ENCODE assay signal across 15 cellular contexts in the genomic region with DNA sequence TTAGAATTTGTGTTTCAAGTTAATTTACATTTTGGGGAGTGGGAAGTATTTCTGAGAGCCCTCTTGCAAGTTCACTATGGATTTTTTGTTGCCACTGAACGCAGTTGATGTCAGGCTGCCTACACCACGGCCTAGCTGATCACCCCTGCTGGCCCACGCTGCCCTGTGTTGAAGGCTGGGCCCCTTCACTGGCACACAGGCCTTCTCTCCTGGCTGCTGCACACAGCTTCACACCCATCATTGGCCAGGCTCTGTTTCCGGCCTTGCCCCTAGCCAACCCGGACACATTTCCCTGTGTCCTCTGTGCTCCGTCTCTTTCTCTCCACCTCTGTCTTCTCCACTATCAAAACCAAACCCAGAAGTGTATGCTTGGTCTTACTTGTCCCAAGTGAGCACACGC.
DNase-seq lines count a peak whose midpoint lies in the region; ATAC-seq and TF ChIP-seq lines count a peak whose summit lies in the region.
"Had no signal": no experiment of that assay in that cellular context is flagged by ENCODE, and none has a peak within 500 bp of the region (broad histone marks: within the 10 kb centered on the region; RNA-seq: fewer than 3 reads in every experiment).

No MANE protein-coding gene starts in this region.

- H2BK12ac ChIP-seq in H9 (ENCODE audit: insufficient read length, low read depth, low read length): no peak overlapping the region
- no peak overlapping the region for H2BK12ac ChIP-seq in neuronal stem cell (ENCODE audit: low read length)

- no peak overlapping the region for H2AFZ ChIP-seq in GM23338
- no peak overlapping the region for H2AFZ ChIP-seq in H9 (ENCODE audit: low read length)
- no peak overlapping the region for H2AFZ ChIP-seq in neuronal stem cell (ENCODE audit: low read length)
- H2AFZ ChIP-seq: GM23248 had no signal

- H3K27me3 ChIP-seq in GM23338 (ENCODE audit: insufficient read depth): no peaks in the 10 kb centered on the region
- H3K27me3 ChIP-seq in H9 (ENCODE audit: insufficient read depth, low read length): no peaks in the 10 kb centered on the region
- H3K27me3 ChIP-seq in neuronal stem cell (ENCODE audit: control insufficient read depth in 3 of 3, insufficient read depth in 3 of 3, low read depth in 1 of 3, low read length in 3 of 3): no peaks in the 10 kb centered on the region
- H3K27me3 ChIP-seq: BE2C had no signal

- no peaks in the 10 kb centered on the region; the same call in 1 of the 2 replicates for H4K20me1 ChIP-seq in GM23338 (replicated peaks; ENCODE audit: insufficient read depth)
- no peaks in the 10 kb centered on the region for H4K20me1 ChIP-seq in H9 (ENCODE audit: control insufficient read depth, insufficient read depth, insufficient read length)

- no peaks in the 10 kb centered on the region for H3F3A ChIP-seq in GM23338 (replicated peaks; ENCODE audit: low read depth)

- no CpG with 5 or more reads among the region's 7 CpGs for WGBS in H9 (ENCODE audit: extremely low coverage, insufficient read length, low lambda C conversion rate)
- no CpG with 5 or more reads among the region's 7 CpGs for WGBS in neuronal stem cell (ENCODE audit: extremely low coverage in 2 of 2, insufficient read length in 2 of 2, insufficient replicate concordance in 1 of 2), 2 donors

- H2BK20ac ChIP-seq in H9 (ENCODE audit: low read depth, low read length, poor library complexity, severe bottlenecking): no peak overlapping the region

- H3K9me2 ChIP-seq in GM23338 (ENCODE audit: insufficient read depth): no peaks in the 10 kb centered on the region

- H3K9me3 Mint-ChIP-seq in GM23338 (no peaks in the 10 kb centered on the region), H9 (no peaks in the 10 kb centered on the region)
- no peaks in the 10 kb centered on the region for H3K9me3 Mint-ChIP-seq in activated T-helper 17 cell treated with anti-CD3 and anti-CD28 coated beads, Interleukin-2, amount 50 U/mL, for 72 hours
- H3K9me3 Mint-ChIP-seq: CD4-positive, alpha-beta memory T cell had no signal

- H3K23me2 ChIP-seq in H9 (ENCODE audit: insufficient read length, low read depth, low read length, poor library complexity, severe bottlenecking): no peaks in the 10 kb centered on the region

- H3K4me2 ChIP-seq in GM23338 (no peak overlapping the region), H9 (ENCODE audit: insufficient read depth, insufficient read length, low read length) (no peak overlapping the region), neuronal stem cell (ENCODE audit: insufficient read depth, low read length, poor library complexity, severe bottlenecking) (no peak overlapping the region)
- H3K4me2 ChIP-seq: A549 had no signal

- no peaks in the 10 kb centered on the region for H3K36me3 ChIP-seq in GM23338 (ENCODE audit: insufficient read depth)
- no peaks in the 10 kb centered on the region for H3K36me3 ChIP-seq in neuronal stem cell (replicated peaks in 1 of 2; ENCODE audit: control insufficient read depth in 2 of 2, insufficient read depth in 2 of 2, low read length in 2 of 2)
- H3K36me3 ChIP-seq: BE2C had no signal

- H2BK5ac ChIP-seq in H9 (ENCODE audit: insufficient read length, low read length) (no peak overlapping the region), neuronal stem cell (ENCODE audit: low read length) (no peak overlapping the region)

- TF ChIP-seq CTCF in GM23338 (conservative IDR thresholded peaks at IDR 0.05; ENCODE audit: low read depth in 2 of 2): no peak
- no peak for TF ChIP-seq CTCF in H9 (conservative IDR thresholded peaks at IDR 0.05)

- no peak overlapping the region for H3T11ph ChIP-seq in H9 (ENCODE audit: low read length)

- no peaks in the 10 kb centered on the region for H3K9me3 ChIP-seq in H9 (ENCODE audit: control insufficient read depth, low read depth, low read length)
- no peaks in the 10 kb centered on the region for H3K9me3 ChIP-seq in neuronal stem cell (replicated peaks in 1 of 2; ENCODE audit: control insufficient read depth in 2 of 2, insufficient read depth in 1 of 2, low read depth in 1 of 2, low read length in 2 of 2)
- H3K9me3 ChIP-seq: A549, BE2C had no signal

- H3K9ac ChIP-seq in H9 (ENCODE audit: extremely low read depth, insufficient read length, low read length) (no peak overlapping the region), neuronal stem cell (ENCODE audit: low read depth, low read length, poor library complexity) (peak overlapping the region; percentile 35)
- H3K9ac ChIP-seq: GM23248 had no signal

- no peak overlapping the region for H3K4ac ChIP-seq in H9 (ENCODE audit: low read depth, low read length)
- H3K4ac ChIP-seq in neuronal stem cell (ENCODE audit: low read length): no peak overlapping the region

- H2BK120ac ChIP-seq in H9 (ENCODE audit: low read depth, low read length, poor library complexity, severe bottlenecking) (no peak overlapping the region), neuronal stem cell (ENCODE audit: low read depth, low read length) (no peak overlapping the region)

- H3K27me3 Mint-ChIP-seq in GM23338 (ENCODE audit: insufficient read depth, low read depth, poor library complexity) (peaks cover 10% of the 10 kb centered on the region), H9 (ENCODE audit: low read depth) (no peaks in the 10 kb centered on the region)
- H3K27me3 Mint-ChIP-seq in activated T-helper 17 cell treated with anti-CD3 and anti-CD28 coated beads, Interleukin-2, amount 50 U/mL, for 72 hours: no peaks in the 10 kb centered on the region
- H3K27me3 Mint-ChIP-seq: CD4-positive, alpha-beta memory T cell had no signal

- H3K27ac Mint-ChIP-seq in GM23338 (peak overlapping the region; percentile 40), H9 (peak overlapping the region; percentile 41 to 68 (median 46); a peak in 4 of 7 replicates)
- peak overlapping the region; percentile 28 for H3K27ac Mint-ChIP-seq in activated T-helper 17 cell treated with anti-CD3 and anti-CD28 coated beads, Interleukin-2, amount 50 U/mL, for 72 hours

- no peak overlapping the region for H3K56ac ChIP-seq in H9 (ENCODE audit: insufficient read length, low read depth, low read length)

- H3K36me3 Mint-ChIP-seq in GM23338 (ENCODE audit: low read depth) (no peaks in the 10 kb centered on the region; the same call in 2 of the 3 replicates), H9 (ENCODE audit: insufficient read depth in 1 of 3, low read depth in 3 of 3) (peaks cover 0 to 5% (median 2%) of the 10 kb centered on the region in 3 experiments; a peak in 3 of 7 replicates)
- H3K36me3 Mint-ChIP-seq in activated T-helper 17 cell treated with anti-CD3 and anti-CD28 coated beads, Interleukin-2, amount 50 U/mL, for 72 hours (ENCODE audit: low read depth): peaks cover 95% of the 10 kb centered on the region

- ATAC-seq in GM23338: no peak
- no peak for ATAC-seq in activated T-helper 17 cell treated with anti-CD3 and anti-CD28 coated beads, Interleukin-2, amount 50 U/mL, for 72 hours (replicated peaks)
- no peak for ATAC-seq in left lobe of liver
- ATAC-seq: A549, GM12878 had no signal

- H2BK15ac ChIP-seq in H9 (ENCODE audit: low read depth, low read length) (no peak overlapping the region), neuronal stem cell (ENCODE audit: low read length) (no peak overlapping the region)

- H3K18ac ChIP-seq in H9 (ENCODE audit: insufficient read length, low read depth, low read length) (no peak overlapping the region), neuronal stem cell (ENCODE audit: low read length) (peak overlapping the region; percentile 2)

- no peaks in the 10 kb centered on the region for H3K4me1 ChIP-seq in GM23338 (ENCODE audit: insufficient read depth)
- no peaks in the 10 kb centered on the region for H3K4me1 ChIP-seq in H9 (ENCODE audit: insufficient read depth, low read length)
- no peaks in the 10 kb centered on the region for H3K4me1 ChIP-seq in neuronal stem cell (ENCODE audit: control insufficient read depth in 2 of 2, insufficient read depth in 1 of 2, low read depth in 1 of 2, low read length in 2 of 2)
- H3K4me1 ChIP-seq: A549, BE2C had no signal

- H3K4me3 ChIP-seq in GM23338 (no peak overlapping the region), neuronal stem cell (ENCODE audit: low read length in 2 of 2) (no peak overlapping the region)
- H3K4me3 ChIP-seq: A549, GM12878, GM23248 had no signal

- H3K27ac ChIP-seq in GM23338 (ENCODE audit: low read depth) (no peak overlapping the region), H9 (ENCODE audit: insufficient read length, low read depth, low read length) (no peak overlapping the region), neuronal stem cell (replicated peaks; ENCODE audit: low read length) (no peak overlapping the region)
- H3K27ac ChIP-seq: A549, C4-2B, GM23248 had no signal

- H4K8ac ChIP-seq in H9 (replicated peaks; ENCODE audit: insufficient read length, low read depth, low read length) (no peak overlapping the region), neuronal stem cell (ENCODE audit: low read depth, low read length) (no peak overlapping the region)

- H4K5ac ChIP-seq in H9 (ENCODE audit: insufficient read length, low read depth, low read length): no peak overlapping the region

- H3K79me1 ChIP-seq in H9 (ENCODE audit: insufficient read depth, low read depth, low read length, poor library complexity, severe bottlenecking) (no peaks in the 10 kb centered on the region), neuronal stem cell (ENCODE audit: low read depth, low read length) (peaks cover 2% of the 10 kb centered on the region)

- no peak overlapping the region for H3K4me3 Mint-ChIP-seq in GM23338
- no peak overlapping the region for H3K4me3 Mint-ChIP-seq in H9
- no peak overlapping the region for H3K4me3 Mint-ChIP-seq in activated T-helper 17 cell treated with anti-CD3 and anti-CD28 coated beads, Interleukin-2, amount 50 U/mL, for 72 hours
- H3K4me3 Mint-ChIP-seq: CD4-positive, alpha-beta memory T cell had no signal

- H3K14ac ChIP-seq in H9 (ENCODE audit: insufficient read depth, low read length): no peak overlapping the region
- no peak overlapping the region for H3K14ac ChIP-seq in neuronal stem cell (ENCODE audit: low read length)

- H2AK5ac ChIP-seq in H9 (ENCODE audit: insufficient read length, low read length): no peak overlapping the region
- no peak overlapping the region for H2AK5ac ChIP-seq in neuronal stem cell (ENCODE audit: low read depth, low read length)

- H3K4me1 Mint-ChIP-seq in GM23338 (peaks cover 22% of the 10 kb centered on the region), H9 (peaks cover 16 to 19% of the 10 kb centered on the region in 2 experiments)
- peaks cover 32% of the 10 kb centered on the region for H3K4me1 Mint-ChIP-seq in activated T-helper 17 cell treated with anti-CD3 and anti-CD28 coated beads, Interleukin-2, amount 50 U/mL, for 72 hours

- no peak overlapping the region for H3K23ac ChIP-seq in H9 (ENCODE audit: insufficient read length, low read depth, low read length)
- no peak overlapping the region for H3K23ac ChIP-seq in neuronal stem cell (ENCODE audit: low read depth, low read length, poor library complexity)

- DNase-seq in GM23338 (ENCODE audit: low spot score) (no peak), H9 (no peak), neuronal stem cell (ENCODE audit: low spot score) (no peak), NCI-H2171 (lab: John Stamatoyannopoulos, UW) (no peak), left lobe of liver (ENCODE audit: low spot score) (no peak), SW 1271 (lab: John Stamatoyannopoulos, UW) (no peak)
- DNase-seq: BE2C; CD4-positive, alpha-beta memory T cell; DMS79; GM23248; H7 had no signal

- peaks cover 6% of the 10 kb centered on the region; the same call in 1 of the 2 replicates for H3K79me2 ChIP-seq in GM23338 (replicated peaks; ENCODE audit: insufficient read depth)
- no peaks in the 10 kb centered on the region for H3K79me2 ChIP-seq in H9 (ENCODE audit: insufficient read depth, low read length)

- H4K91ac ChIP-seq in H9 (ENCODE audit: insufficient read length, low read depth, low read length): no peak overlapping the region
- no peak overlapping the region for H4K91ac ChIP-seq in neuronal stem cell (ENCODE audit: low read depth, low read length, poor library complexity)
